In genomic region chr2:47065771-47066380, GRCh38 we compare ENCODE assay signal across 10 cellular contexts.
A peak's percentile ranks its signal among the peaks of the same experiment; 100 is the strongest.
DNase-seq lines count a peak whose midpoint lies in the region; ATAC-seq and TF ChIP-seq lines count a peak whose summit lies in the region.
"Had no signal": no experiment of that assay in that cellular context is flagged by ENCODE, and none has a peak within 500 bp of the region (broad histone marks: within the 10 kb centered on the region; RNA-seq: fewer than 3 reads in every experiment).

No MANE protein-coding gene starts in this region.

- H3K4me3 ChIP-seq in A673 (ENCODE audit: low read depth, low read length, poor library complexity, severe bottlenecking) (no peak overlapping the region), dorsolateral prefrontal cortex (no peak overlapping the region)

- CTCF ChIA-PET in A673 (lab: Charles Lee) = interaction anchor here (1.2 kb wide), 1 partner anchor 257 kb away, joined by 3 read pairs; no protein-coding TSS in a partner anchor

- no TSS peak for BruUV-seq in A673 (replicated peaks; lab: Mats Ljungman, UMichigan)

- POLR2A ChIA-PET in A673 (lab: Charles Lee; ENCODE audit: low non-redundant PET) = interaction anchor here (0.8 kb wide), 1 partner anchor 628 kb away, joined by 20 read pairs; no protein-coding TSS in a partner anchor

- H3K27me3 ChIP-seq in A673 (replicated peaks; ENCODE audit: insufficient read depth, low read depth, low read length, poor library complexity) (no peaks in the 10 kb centered on the region), dorsolateral prefrontal cortex (no peaks in the 10 kb centered on the region)

- H3K27ac ChIP-seq in A673 (ENCODE audit: low read depth, low read length, poor library complexity, severe bottlenecking) = no peak overlapping the region
- peak overlapping the region in 53 of 59 donors; percentile 11 to 95 (median 60) for H3K27ac ChIP-seq in dorsolateral prefrontal cortex

- no peak for ATAC-seq in GM21576 (IDR thresholded peaks at IDR 0.05; ENCODE audit: unreplicated experiment)

- TF ChIP-seq CTCF in A673 (conservative IDR thresholded peaks at IDR 0.05; ENCODE audit: low read depth, low read length) = no peak
- TF ChIP-seq CTCF in dorsolateral prefrontal cortex (IDR thresholded peaks at IDR 0.05 in 54 of 56, conservative IDR thresholded peaks at IDR 0.05 in 2 of 56; ENCODE audit: low read depth in 1 of 56, partially characterized antibody in 56 of 56) = no peak

- peaks cover 8% of the 10 kb centered on the region for H3K4me1 ChIP-seq in A673 (ENCODE audit: insufficient read depth, low read length, poor library complexity, severe bottlenecking)

- H3K36me3 ChIP-seq in A673 (ENCODE audit: insufficient read depth, low read length, poor library complexity, severe bottlenecking) = no peaks in the 10 kb centered on the region

- DNase-seq in A673 (ENCODE audit: low spot score) (peak; percentile 40), M059J (ENCODE audit: low read depth) (peak; percentile 97), dorsolateral prefrontal cortex (no peak), mucosa of gallbladder (ENCODE audit: low spot score) (peak; percentile 49), DMS114 treated with DMSO at 0.1 percent for 48 hours (lab: John Stamatoyannopoulos, UW; ENCODE audit: unreplicated experiment) (no peak), HuH-7 (ENCODE audit: low spot score) (no peak)
- DNase-seq in stimulated activated CD4-positive, alpha-beta T cell treated with anti-CD3 and anti-CD28 coated beads, Interleukin-4, amount 100 ng/mL, for 1 hour = no peak
- DNase-seq: DMS79, NCI-H2081 treated with DMSO at 0.1 percent for 48 hours had no signal

- intact Hi-C loops in A673 (cut with micrococcal nuclease; ENCODE audit: unreplicated experiment) = no loop called here
- intact Hi-C loops in dorsolateral prefrontal cortex (cut with DNase I) = no loop called here

- H3K9me3 ChIP-seq in A673 (ENCODE audit: low read depth, low read length, poor library complexity, severe bottlenecking) = no peaks in the 10 kb centered on the region

Comparison
In these comparisons a context has a peak if more than half of its experiments do, and no peak if none do; other contexts are left out.
1. DNase-seq: peak in A673 (single experiment), M059J (single experiment) and mucosa of gallbladder (single experiment); none in dorsolateral prefrontal cortex (0 of 10), stimulated activated CD4-positive, alpha-beta T cell treated with anti-CD3 and anti-CD28 coated beads, Interleukin-4, amount 100 ng/mL, for 1 hour (single experiment), DMS114 treated with DMSO at 0.1 percent for 48 hours (single experiment) and HuH-7 (single experiment).